Comparison of ENCODE assay signal across 8 cellular contexts in the genomic region with DNA sequence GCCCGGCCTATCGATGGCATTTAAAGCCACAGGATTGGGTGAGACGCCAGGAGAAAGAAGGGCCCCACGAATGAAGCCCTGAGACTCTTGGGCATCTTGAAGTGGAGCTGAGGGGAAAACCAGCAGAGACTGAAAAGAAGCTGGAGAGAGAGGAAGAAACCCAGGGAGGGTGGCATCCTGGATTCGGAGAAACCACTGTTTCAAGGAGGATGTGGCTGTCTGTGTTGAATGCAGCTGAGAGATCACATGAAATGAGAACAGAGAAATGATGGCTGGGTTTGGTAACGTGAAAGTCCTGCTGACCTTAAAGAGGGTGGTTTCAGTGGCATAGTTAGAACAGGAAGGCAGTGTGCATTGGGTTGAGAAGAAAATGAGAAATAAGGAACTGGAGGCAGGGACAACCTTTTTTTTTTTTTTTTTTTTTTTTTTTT. TPM values are rescaled to one million over a fixed set of nuclear protein-coding genes. Genes with fewer than 3 reads are reported as not detected.
A peak's percentile ranks its signal among the peaks of the same experiment; 100 is the strongest.
DNase-seq lines count a peak whose midpoint lies in the region; ATAC-seq, FAIRE-seq and TF ChIP-seq lines count a peak whose summit lies in the region.

No MANE protein-coding gene starts in this region.

- H3K9me3 ChIP-seq in right cardiac atrium (ENCODE audit: control insufficient read depth, low read length), result no peaks in the 10 kb centered on the region

- CTCF ChIA-PET in MCF 10A (lab: Yijun Ruan, JAX), result interaction anchor here (0.6 to 3.0 kb wide), 3 partner anchors 17 to 39 kb away, joined by 3 to 13 read pairs (median 4); no protein-coding TSS in a partner anchor

- H3K27ac ChIP-seq in right cardiac atrium (ENCODE audit: low read length), result no peak overlapping the region

- ATAC-seq in HG02588 (IDR thresholded peaks at IDR 0.05; ENCODE audit: unreplicated experiment), result peak; percentile 46
- ATAC-seq in naive thymus-derived CD8-positive, alpha-beta T cell, result peak; percentile 47 to 71
- no peak for ATAC-seq in right cardiac atrium

- DNase-seq in GM18507 (ENCODE audit: extremely low spot score, insufficient read length, low read depth), result peak; percentile 57
- peak in 6 of 10 donors; percentile 37 to 75 (median 42) for DNase-seq in naive thymus-derived CD8-positive, alpha-beta T cell
- no peak for DNase-seq in endothelial cell (ENCODE audit: low spot score)
- no peak for DNase-seq in NCI-H2107 treated with DMSO at 0.1 percent for 48 hours (lab: John Stamatoyannopoulos, UW; ENCODE audit: unreplicated experiment)
- no peak for DNase-seq in MCF 10A (ENCODE audit: unreplicated experiment)
- DNase-seq in right cardiac atrium, result no peak

- no peaks in the 10 kb centered on the region for H3K9me3 Mint-ChIP-seq in T-helper 1 cell treated with Interleukin-12 subunit alpha and Interleukin-12 subunit beta and Interleukin-4 antibody, amounts not matched to agents 30 μg/mL and 1 μg/mL, for 36 hours
- H3K9me3 Mint-ChIP-seq in naive thymus-derived CD8-positive, alpha-beta T cell, result no peaks in the 10 kb centered on the region
- H3K9me3 Mint-ChIP-seq in endothelial cell (ENCODE audit: unreplicated experiment), result no peaks in the 10 kb centered on the region
- H3K9me3 Mint-ChIP-seq in MCF 10A (ENCODE audit: unreplicated experiment), result no peaks in the 10 kb centered on the region

- peak overlapping the region; percentile 76 for H3K4me3 Mint-ChIP-seq in T-helper 1 cell treated with Interleukin-12 subunit alpha and Interleukin-12 subunit beta and Interleukin-4 antibody, amounts not matched to agents 30 μg/mL and 1 μg/mL, for 36 hours
- H3K4me3 Mint-ChIP-seq in naive thymus-derived CD8-positive, alpha-beta T cell, result peak overlapping the region; percentile 42 to 88 (median 75)
- H3K4me3 Mint-ChIP-seq in endothelial cell (ENCODE audit: unreplicated experiment) (no peak overlapping the region), MCF 10A (ENCODE audit: unreplicated experiment) (no peak overlapping the region)

- intact Hi-C loops in MCF 10A (cut with micrococcal nuclease) (no loop called here), right cardiac atrium (cut with DNase I) (loop anchor here in 1 of 4 donors (10.0 kb wide), 1 partner anchor 198 kb away; the partner anchor contains the start of genes KCTD11 and TMEM95)

- no peak overlapping the region for H3K4me3 ChIP-seq in right cardiac atrium (ENCODE audit: low read length)

- POLR2A ChIA-PET in naive thymus-derived CD8-positive, alpha-beta T cell (lab: Charles Lee), result interaction anchor here (0.6 to 1.5 kb wide), 17 partner anchors 9 to 202 kb away, joined by 3 to 13 read pairs (median 5); partner anchors contain the start of genes SENP3, SPEM3 and TMEM256
- POLR2A ChIA-PET in MCF 10A (lab: Yijun Ruan, JAX), result no interaction called here

- peaks cover 45% of the 10 kb centered on the region for H3K36me3 Mint-ChIP-seq in T-helper 1 cell treated with Interleukin-12 subunit alpha and Interleukin-12 subunit beta and Interleukin-4 antibody, amounts not matched to agents 30 μg/mL and 1 μg/mL, for 36 hours (ENCODE audit: low read depth)
- H3K36me3 Mint-ChIP-seq in naive thymus-derived CD8-positive, alpha-beta T cell, result peaks cover 0 to 13% (median 0%) of the 10 kb centered on the region in 3 donors
- peaks cover 3% of the 10 kb centered on the region for H3K36me3 Mint-ChIP-seq in endothelial cell (ENCODE audit: low read depth, unreplicated experiment)
- H3K36me3 Mint-ChIP-seq in MCF 10A (ENCODE audit: insufficient read depth, unreplicated experiment), result no peaks in the 10 kb centered on the region

- BruUV-seq in MCF 10A (replicated peaks; lab: Mats Ljungman, UMichigan), result no TSS peak

- peak overlapping the region; percentile 91 for H3K27ac Mint-ChIP-seq in T-helper 1 cell treated with Interleukin-12 subunit alpha and Interleukin-12 subunit beta and Interleukin-4 antibody, amounts not matched to agents 30 μg/mL and 1 μg/mL, for 36 hours
- H3K27ac Mint-ChIP-seq in naive thymus-derived CD8-positive, alpha-beta T cell, result peak overlapping the region; percentile 78 to 97 (median 90)
- H3K27ac Mint-ChIP-seq in endothelial cell (ENCODE audit: unreplicated experiment), result no peak overlapping the region
- H3K27ac Mint-ChIP-seq in MCF 10A (ENCODE audit: low read depth, unreplicated experiment), result no peak overlapping the region

- peaks cover 56% of the 10 kb centered on the region for H3K4me1 Mint-ChIP-seq in T-helper 1 cell treated with Interleukin-12 subunit alpha and Interleukin-12 subunit beta and Interleukin-4 antibody, amounts not matched to agents 30 μg/mL and 1 μg/mL, for 36 hours (ENCODE audit: low read depth)
- H3K4me1 Mint-ChIP-seq in naive thymus-derived CD8-positive, alpha-beta T cell, result peaks cover 39 to 78% (median 72%) of the 10 kb centered on the region in 4 donors
- H3K4me1 Mint-ChIP-seq in endothelial cell (ENCODE audit: unreplicated experiment) (peaks cover 25% of the 10 kb centered on the region), MCF 10A (ENCODE audit: insufficient read depth, unreplicated experiment) (peaks cover 1% of the 10 kb centered on the region)

- 77% methylated on average over 6 of the region's 6 CpGs for WGBS in right cardiac atrium

- H3K27me3 Mint-ChIP-seq in T-helper 1 cell treated with Interleukin-12 subunit alpha and Interleukin-12 subunit beta and Interleukin-4 antibody, amounts not matched to agents 30 μg/mL and 1 μg/mL, for 36 hours (ENCODE audit: low read depth), result no peaks in the 10 kb centered on the region
- no peaks in the 10 kb centered on the region for H3K27me3 Mint-ChIP-seq in naive thymus-derived CD8-positive, alpha-beta T cell
- peaks cover 7% of the 10 kb centered on the region for H3K27me3 Mint-ChIP-seq in endothelial cell (ENCODE audit: unreplicated experiment)
- no peaks in the 10 kb centered on the region for H3K27me3 Mint-ChIP-seq in MCF 10A (ENCODE audit: insufficient read depth, unreplicated experiment)

- FAIRE-seq in GM18507 (lab: Jason Lieb, UNC), result peak; percentile 97

- H3K27me3 ChIP-seq in right cardiac atrium (ENCODE audit: control insufficient read depth, insufficient read depth), result no peaks in the 10 kb centered on the region

- no peak for TF ChIP-seq CTCF in endothelial cell (IDR thresholded peaks at IDR 0.05; ENCODE audit: unreplicated experiment)
- no peak for TF ChIP-seq CTCF in MCF 10A (IDR thresholded peaks at IDR 0.05; ENCODE audit: unreplicated experiment)

- H3K4me1 ChIP-seq in right cardiac atrium (ENCODE audit: control insufficient read depth, insufficient read depth, low read length), result peaks cover 5% of the 10 kb centered on the region

RNA-seq across cellular contexts. Expression of gene TNFSF12, which starts 3.8 kb away (rescaled TPM):
- total RNA-seq in naive thymus-derived CD8-positive, alpha-beta T cell, result 10 to 100 TPM; 25.7 to 26.6 TPM
- 10 to 100 TPM; 19.3 to 28.6 (median 25.8) TPM for polyA plus RNA-seq in naive thymus-derived CD8-positive, alpha-beta T cell
- total RNA-seq in endothelial cell (ENCODE audit: unreplicated experiment) (16.3 TPM), MCF 10A (2022) (3.5 and 3.9 TPM in 2 replicates), right cardiac atrium (10 to 100 TPM; 42.9 to 52.0 (median 47.5) TPM)
- polyA plus RNA-seq in right cardiac atrium, result 58.4 TPM

RNA-seq across cellular contexts. Expression of gene TNFSF13, which starts 5.9 kb away (rescaled TPM):
- 1 to 10 TPM; 2.9 to 3.0 TPM for total RNA-seq in naive thymus-derived CD8-positive, alpha-beta T cell
- 1 to 10 TPM; 1.2 to 3.7 (median 2.1) TPM for polyA plus RNA-seq in naive thymus-derived CD8-positive, alpha-beta T cell
- total RNA-seq in endothelial cell (ENCODE audit: unreplicated experiment), result 5.6 TPM
- 6.3 and 10.8 TPM in 2 replicates for total RNA-seq in MCF 10A (2022)
- total RNA-seq in right cardiac atrium, result 10 to 100 TPM; 14.6 to 19.9 (median 15.7) TPM
- polyA plus RNA-seq in right cardiac atrium, result 15.3 TPM

RNA-seq across cellular contexts. Expression of gene SENP3, which starts 9.1 kb away (rescaled TPM):
- 10 to 100 TPM; 48.0 to 56.8 TPM for total RNA-seq in naive thymus-derived CD8-positive, alpha-beta T cell
- 10 to 100 TPM; 13.8 to 14.1 (median 14.0) TPM for polyA plus RNA-seq in naive thymus-derived CD8-positive, alpha-beta T cell
- total RNA-seq in endothelial cell (ENCODE audit: unreplicated experiment), result 57.8 TPM
- 66.9 and 67.3 TPM in 2 replicates for total RNA-seq in MCF 10A (2022)
- 10 to 100 TPM; 27.2 to 37.2 (median 34.2) TPM for total RNA-seq in right cardiac atrium
- 45.2 TPM for polyA plus RNA-seq in right cardiac atrium

RNA-seq across cellular contexts. Expression of gene CD68, which starts 26.8 kb away (rescaled TPM):
- total RNA-seq in naive thymus-derived CD8-positive, alpha-beta T cell, result 1 to 10 TPM; 4.4 to 4.6 TPM
- under 1 TPM; 0.15 to 0.59 (median 0.31) TPM for polyA plus RNA-seq in naive thymus-derived CD8-positive, alpha-beta T cell
- total RNA-seq in endothelial cell (ENCODE audit: unreplicated experiment) (1.6 TPM), MCF 10A (2022) (6.9 and 10.6 TPM in 2 replicates), right cardiac atrium (10 to 100 TPM; 34.6 to 45.6 (median 44.1) TPM)
- polyA plus RNA-seq in right cardiac atrium, result 19.4 TPM

RNA-seq across cellular contexts. Expression of gene MPDU1, which starts 31.0 kb away (rescaled TPM):
- 10 to 100 TPM; 25.6 to 31.8 TPM for total RNA-seq in naive thymus-derived CD8-positive, alpha-beta T cell
- 10 to 100 TPM; 33.9 to 48.9 (median 41.3) TPM for polyA plus RNA-seq in naive thymus-derived CD8-positive, alpha-beta T cell
- total RNA-seq in endothelial cell (ENCODE audit: unreplicated experiment) (51.8 TPM), MCF 10A (2022) (52.0 and 56.5 TPM in 2 replicates), right cardiac atrium (10 to 100 TPM; 19.3 to 32.7 (median 29.4) TPM)
- 43.7 TPM for polyA plus RNA-seq in right cardiac atrium

Comparison
In these comparisons a context has a peak if more than half of its experiments do, and no peak if none do; other contexts are left out.
1. DNase-seq: peak in GM18507 (single experiment) and naive thymus-derived CD8-positive, alpha-beta T cell (6 of 10); none in endothelial cell (single experiment), NCI-H2107 treated with DMSO at 0.1 percent for 48 hours (single experiment), MCF 10A (single experiment) and right cardiac atrium (0 of 3).
2. ATAC-seq: peak in HG02588 (single experiment) and naive thymus-derived CD8-positive, alpha-beta T cell (2 of 2); none in right cardiac atrium (0 of 2).
3. H3K27ac Mint-ChIP-seq: peak in T-helper 1 cell treated with Interleukin-12 subunit alpha and Interleukin-12 subunit beta and Interleukin-4 antibody, amounts not matched to agents 30 μg/mL and 1 μg/mL, for 36 hours (single experiment) and naive thymus-derived CD8-positive, alpha-beta T cell (10 of 10); none in endothelial cell (single experiment) and MCF 10A (single experiment).
4. H3K4me3 Mint-ChIP-seq: peak in T-helper 1 cell treated with Interleukin-12 subunit alpha and Interleukin-12 subunit beta and Interleukin-4 antibody, amounts not matched to agents 30 μg/mL and 1 μg/mL, for 36 hours (single experiment) and naive thymus-derived CD8-positive, alpha-beta T cell (10 of 10); none in endothelial cell (single experiment) and MCF 10A (single experiment).